ENCODE assay signal across 2 cellular contexts in the genomic region with DNA sequence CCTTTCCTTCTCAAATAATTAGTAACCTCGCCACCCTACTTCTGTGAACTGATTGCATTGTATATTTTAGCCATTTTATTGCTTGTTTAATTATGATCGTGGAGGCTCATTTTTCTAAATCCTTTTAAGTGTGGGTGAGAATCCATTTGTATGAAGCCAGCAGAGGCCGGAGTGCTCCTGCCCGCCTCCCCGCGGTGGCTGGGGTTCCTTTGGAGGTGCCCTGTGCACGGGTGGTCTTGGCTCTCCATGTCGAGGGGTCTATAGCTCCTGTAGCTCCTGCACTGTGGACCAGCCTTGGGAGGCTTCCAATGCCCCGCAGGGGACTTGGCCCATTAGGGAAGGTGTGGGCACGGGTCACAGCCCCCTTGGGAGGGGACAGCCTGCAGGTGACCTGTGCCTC.
TF ChIP-seq lines count a peak whose summit lies in the region.

No MANE protein-coding gene starts in this region.

TF ChIP-seq in IMR-90, 13 proteins besides CTCF, POLR2A, EP300 and RAD21:
- no peak for TF ChIP-seq RCOR1 (IDR thresholded peaks at IDR 0.05; ENCODE audit: insufficient replicate concordance, low read length)
- no peak for TF ChIP-seq RFX5 (IDR thresholded peaks at IDR 0.05; ENCODE audit: low read depth, low read length)
- no peak for TF ChIP-seq BHLHE40 (IDR thresholded peaks at IDR 0.05; ENCODE audit: low read depth, low read length)
- TF ChIP-seq CEBPB (IDR thresholded peaks at IDR 0.05; ENCODE audit: low read depth, low read length): no peak
- TF ChIP-seq MAZ (IDR thresholded peaks at IDR 0.05; ENCODE audit: borderline replicate concordance, low read depth, low read length): no peak
- TF ChIP-seq, protein P1, sequence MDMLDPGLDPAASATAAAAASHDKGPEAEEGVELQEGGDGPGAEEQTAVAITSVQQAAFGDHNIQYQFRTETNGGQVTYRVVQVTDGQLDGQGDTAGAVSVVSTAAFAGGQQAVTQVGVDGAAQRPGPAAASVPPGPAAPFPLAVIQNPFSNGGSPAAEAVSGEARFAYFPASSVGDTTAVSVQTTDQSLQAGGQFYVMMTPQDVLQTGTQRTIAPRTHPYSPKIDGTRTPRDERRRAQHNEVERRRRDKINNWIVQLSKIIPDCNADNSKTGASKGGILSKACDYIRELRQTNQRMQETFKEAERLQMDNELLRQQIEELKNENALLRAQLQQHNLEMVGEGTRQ (IDR thresholded peaks at IDR 0.05; ENCODE audit: low read depth, low read length): no peak
- no peak for TF ChIP-seq FOS (IDR thresholded peaks at IDR 0.05; ENCODE audit: low read depth, low read length)
- TF ChIP-seq MAFK (IDR thresholded peaks at IDR 0.05; ENCODE audit: low read depth, low read length): no peak
- TF ChIP-seq NFE2L2 (IDR thresholded peaks at IDR 0.05; ENCODE audit: low read depth, low read length): no peak

TF ChIP-seq in H1, 55 proteins besides CTCF, POLR2A, EP300 and RAD21:
- TF ChIP-seq JUND (IDR thresholded peaks at IDR 0.05; ENCODE audit: low read length) (no peak), EZH2 (IDR thresholded peaks at IDR 0.05; ENCODE audit: low read depth, low read length, severe bottlenecking) (no peak), CTBP2 (IDR thresholded peaks at IDR 0.05; ENCODE audit: borderline replicate concordance, insufficient read depth, insufficient read length, low read length) (no peak), CREB1 (IDR thresholded peaks at IDR 0.05) (no peak), RNF2 (IDR thresholded peaks at IDR 0.05; ENCODE audit: borderline replicate concordance, low read depth, low read length, missing control alignments, poor library complexity, severe bottlenecking) (no peak)
- TF ChIP-seq, protein P2, sequence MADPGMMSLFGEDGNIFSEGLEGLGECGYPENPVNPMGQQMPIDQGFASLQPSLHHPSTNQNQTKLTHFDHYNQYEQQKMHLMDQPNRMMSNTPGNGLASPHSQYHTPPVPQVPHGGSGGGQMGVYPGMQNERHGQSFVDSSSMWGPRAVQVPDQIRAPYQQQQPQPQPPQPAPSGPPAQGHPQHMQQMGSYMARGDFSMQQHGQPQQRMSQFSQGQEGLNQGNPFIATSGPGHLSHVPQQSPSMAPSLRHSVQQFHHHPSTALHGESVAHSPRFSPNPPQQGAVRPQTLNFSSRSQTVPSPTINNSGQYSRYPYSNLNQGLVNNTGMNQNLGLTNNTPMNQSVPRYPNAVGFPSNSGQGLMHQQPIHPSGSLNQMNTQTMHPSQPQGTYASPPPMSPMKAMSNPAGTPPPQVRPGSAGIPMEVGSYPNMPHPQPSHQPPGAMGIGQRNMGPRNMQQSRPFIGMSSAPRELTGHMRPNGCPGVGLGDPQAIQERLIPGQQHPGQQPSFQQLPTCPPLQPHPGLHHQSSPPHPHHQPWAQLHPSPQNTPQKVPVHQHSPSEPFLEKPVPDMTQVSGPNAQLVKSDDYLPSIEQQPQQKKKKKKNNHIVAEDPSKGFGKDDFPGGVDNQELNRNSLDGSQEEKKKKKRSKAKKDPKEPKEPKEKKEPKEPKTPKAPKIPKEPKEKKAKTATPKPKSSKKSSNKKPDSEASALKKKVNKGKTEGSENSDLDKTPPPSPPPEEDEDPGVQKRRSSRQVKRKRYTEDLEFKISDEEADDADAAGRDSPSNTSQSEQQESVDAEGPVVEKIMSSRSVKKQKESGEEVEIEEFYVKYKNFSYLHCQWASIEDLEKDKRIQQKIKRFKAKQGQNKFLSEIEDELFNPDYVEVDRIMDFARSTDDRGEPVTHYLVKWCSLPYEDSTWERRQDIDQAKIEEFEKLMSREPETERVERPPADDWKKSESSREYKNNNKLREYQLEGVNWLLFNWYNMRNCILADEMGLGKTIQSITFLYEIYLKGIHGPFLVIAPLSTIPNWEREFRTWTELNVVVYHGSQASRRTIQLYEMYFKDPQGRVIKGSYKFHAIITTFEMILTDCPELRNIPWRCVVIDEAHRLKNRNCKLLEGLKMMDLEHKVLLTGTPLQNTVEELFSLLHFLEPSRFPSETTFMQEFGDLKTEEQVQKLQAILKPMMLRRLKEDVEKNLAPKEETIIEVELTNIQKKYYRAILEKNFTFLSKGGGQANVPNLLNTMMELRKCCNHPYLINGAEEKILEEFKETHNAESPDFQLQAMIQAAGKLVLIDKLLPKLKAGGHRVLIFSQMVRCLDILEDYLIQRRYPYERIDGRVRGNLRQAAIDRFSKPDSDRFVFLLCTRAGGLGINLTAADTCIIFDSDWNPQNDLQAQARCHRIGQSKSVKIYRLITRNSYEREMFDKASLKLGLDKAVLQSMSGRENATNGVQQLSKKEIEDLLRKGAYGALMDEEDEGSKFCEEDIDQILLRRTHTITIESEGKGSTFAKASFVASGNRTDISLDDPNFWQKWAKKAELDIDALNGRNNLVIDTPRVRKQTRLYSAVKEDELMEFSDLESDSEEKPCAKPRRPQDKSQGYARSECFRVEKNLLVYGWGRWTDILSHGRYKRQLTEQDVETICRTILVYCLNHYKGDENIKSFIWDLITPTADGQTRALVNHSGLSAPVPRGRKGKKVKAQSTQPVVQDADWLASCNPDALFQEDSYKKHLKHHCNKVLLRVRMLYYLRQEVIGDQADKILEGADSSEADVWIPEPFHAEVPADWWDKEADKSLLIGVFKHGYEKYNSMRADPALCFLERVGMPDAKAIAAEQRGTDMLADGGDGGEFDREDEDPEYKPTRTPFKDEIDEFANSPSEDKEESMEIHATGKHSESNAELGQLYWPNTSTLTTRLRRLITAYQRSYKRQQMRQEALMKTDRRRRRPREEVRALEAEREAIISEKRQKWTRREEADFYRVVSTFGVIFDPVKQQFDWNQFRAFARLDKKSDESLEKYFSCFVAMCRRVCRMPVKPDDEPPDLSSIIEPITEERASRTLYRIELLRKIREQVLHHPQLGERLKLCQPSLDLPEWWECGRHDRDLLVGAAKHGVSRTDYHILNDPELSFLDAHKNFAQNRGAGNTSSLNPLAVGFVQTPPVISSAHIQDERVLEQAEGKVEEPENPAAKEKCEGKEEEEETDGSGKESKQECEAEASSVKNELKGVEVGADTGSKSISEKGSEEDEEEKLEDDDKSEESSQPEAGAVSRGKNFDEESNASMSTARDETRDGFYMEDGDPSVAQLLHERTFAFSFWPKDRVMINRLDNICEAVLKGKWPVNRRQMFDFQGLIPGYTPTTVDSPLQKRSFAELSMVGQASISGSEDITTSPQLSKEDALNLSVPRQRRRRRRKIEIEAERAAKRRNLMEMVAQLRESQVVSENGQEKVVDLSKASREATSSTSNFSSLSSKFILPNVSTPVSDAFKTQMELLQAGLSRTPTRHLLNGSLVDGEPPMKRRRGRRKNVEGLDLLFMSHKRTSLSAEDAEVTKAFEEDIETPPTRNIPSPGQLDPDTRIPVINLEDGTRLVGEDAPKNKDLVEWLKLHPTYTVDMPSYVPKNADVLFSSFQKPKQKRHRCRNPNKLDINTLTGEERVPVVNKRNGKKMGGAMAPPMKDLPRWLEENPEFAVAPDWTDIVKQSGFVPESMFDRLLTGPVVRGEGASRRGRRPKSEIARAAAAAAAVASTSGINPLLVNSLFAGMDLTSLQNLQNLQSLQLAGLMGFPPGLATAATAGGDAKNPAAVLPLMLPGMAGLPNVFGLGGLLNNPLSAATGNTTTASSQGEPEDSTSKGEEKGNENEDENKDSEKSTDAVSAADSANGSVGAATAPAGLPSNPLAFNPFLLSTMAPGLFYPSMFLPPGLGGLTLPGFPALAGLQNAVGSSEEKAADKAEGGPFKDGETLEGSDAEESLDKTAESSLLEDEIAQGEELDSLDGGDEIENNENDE (IDR thresholded peaks at IDR 0.05; ENCODE audit: insufficient replicate concordance, low read length): no peak
